16 cellular contexts compared by ENCODE assay signal in genomic region chr9:21777701-21778100, GRCh38. TPM values are rescaled to one million over a fixed set of nuclear protein-coding genes. Genes with fewer than 3 reads are reported as not detected.
DNase-seq lines count a peak whose midpoint lies in the region; ATAC-seq and TF ChIP-seq lines count a peak whose summit lies in the region.
"Had no signal": no experiment of that assay in that cellular context is flagged by ENCODE, and none has a peak within 500 bp of the region (broad histone marks: within the 10 kb centered on the region; RNA-seq: fewer than 3 reads in every experiment).

No MANE protein-coding gene starts in this region.

- in situ Hi-C loops in ACHN (cut with HindIII; ENCODE audit: low pct_ligation_motif_present, low pct_unique_long_range_greater_than_20kb, low sequenced_read_pairs): no loop called here

- ATAC-seq in naive thymus-derived CD4-positive, alpha-beta T cell: no peak
- ATAC-seq in GM18511 (IDR thresholded peaks at IDR 0.05; ENCODE audit: unreplicated experiment): no peak

- no peak overlapping the region for H3K27ac ChIP-seq in effector memory CD4-positive, alpha-beta T cell (ENCODE audit: insufficient read depth, low read length, poor library complexity, severe bottlenecking)
- no peak overlapping the region for H3K27ac ChIP-seq in naive thymus-derived CD4-positive, alpha-beta T cell (ENCODE audit: low read depth, low read length)
- H3K27ac ChIP-seq: SJSA1, VCaP had no signal

- no peak overlapping the region for H3K9ac ChIP-seq in Loucy (ENCODE audit: low read depth, low read length, poor library complexity, severe bottlenecking)

- peak; percentile 44 for DNase-seq in activated CD4-positive, alpha-beta T cell treated with anti-CD3 and anti-CD28 coated beads, Interleukin-2, amount 10 ng/mL, durations not matched to agents 7 days and 5 days
- DNase-seq in activated CD4-positive, alpha-beta T cell treated with anti-CD3 and anti-CD28 coated beads, Interleukin-2, amount 50 U/mL, for 48 hours: no peak
- no peak for DNase-seq in effector memory CD4-positive, alpha-beta T cell
- DNase-seq in naive thymus-derived CD4-positive, alpha-beta T cell: peak in 2 of 9 donors; percentile 11 to 24
- no peak for DNase-seq in NCI-H2171 treated with DMSO at 0.1 percent for 48 hours (lab: John Stamatoyannopoulos, UW)
- no peak for DNase-seq in ACHN
- DNase-seq: activated T-cell treated with anti-CD3 and anti-CD28 coated beads, Interleukin-2, amount 50 U/mL, for 1 hour; amygdala; DMS79; effector CD4-positive, alpha-beta T cell; NCI-H1436 treated with DMSO at 0.1 percent for 48 hours; NCI-H748 treated with DMSO at 0.1 percent for 48 hours had no signal

- no peaks in the 10 kb centered on the region for H3K79me2 ChIP-seq in Loucy (ENCODE audit: insufficient read depth, low read length)

- H3K27ac Mint-ChIP-seq in activated CD4-positive, alpha-beta T cell treated with anti-CD3 and anti-CD28 coated beads, Interleukin-2, amount 10 ng/mL, durations not matched to agents 7 days and 5 days: no peak overlapping the region
- no peak overlapping the region for H3K27ac Mint-ChIP-seq in naive thymus-derived CD4-positive, alpha-beta T cell

- no peaks in the 10 kb centered on the region for H3K36me3 ChIP-seq in Loucy (ENCODE audit: insufficient read depth, low read length)
- no peaks in the 10 kb centered on the region for H3K36me3 ChIP-seq in effector memory CD4-positive, alpha-beta T cell (ENCODE audit: control insufficient read depth, insufficient read depth, low read length)
- H3K36me3 ChIP-seq in naive thymus-derived CD4-positive, alpha-beta T cell (ENCODE audit: control insufficient read depth in 2 of 3, insufficient read depth in 3 of 3, low read length in 3 of 3): no peaks in the 10 kb centered on the region
- H3K36me3 ChIP-seq: SJSA1 had no signal

- H2AFZ ChIP-seq in Loucy (ENCODE audit: low read length): no peak overlapping the region

- CTCF ChIA-PET in activated CD4-positive, alpha-beta T cell treated with anti-CD3 and anti-CD28 coated beads, Interleukin-2, amount 10 ng/mL, durations not matched to agents 7 days and 5 days (lab: Charles Lee): no interaction called here
- CTCF ChIA-PET in naive thymus-derived CD4-positive, alpha-beta T cell (lab: Charles Lee): interaction anchor here (1.4 to 2.0 kb wide), 3 partner anchors 10 to 311 kb away, joined by 4 to 11 read pairs (median 5); no protein-coding TSS in a partner anchor

- no peaks in the 10 kb centered on the region for H3F3A ChIP-seq in Loucy (ENCODE audit: low read depth)

- no peaks in the 10 kb centered on the region for H3K27me3 ChIP-seq in Loucy (ENCODE audit: insufficient read depth, low read length, poor library complexity, severe bottlenecking)
- no peaks in the 10 kb centered on the region for H3K27me3 ChIP-seq in effector memory CD4-positive, alpha-beta T cell (replicated peaks; ENCODE audit: control insufficient read depth, insufficient read depth, low read length, poor library complexity, severe bottlenecking)
- no peaks in the 10 kb centered on the region for H3K27me3 ChIP-seq in naive thymus-derived CD4-positive, alpha-beta T cell (ENCODE audit: control insufficient read depth in 2 of 2, insufficient read depth in 2 of 2, low read length in 2 of 2)
- H3K27me3 ChIP-seq: SJSA1 had no signal

- no peak overlapping the region for H3K4me3 ChIP-seq in Loucy (ENCODE audit: low read length, poor library complexity, severe bottlenecking)
- H3K4me3 ChIP-seq in effector memory CD4-positive, alpha-beta T cell (ENCODE audit: insufficient read depth, low read depth, low read length, poor library complexity, severe bottlenecking): peak overlapping the region; percentile 40
- H3K4me3 ChIP-seq in naive thymus-derived CD4-positive, alpha-beta T cell (ENCODE audit: low read length): peak overlapping the region; percentile 12
- H3K4me3 ChIP-seq: SJSA1 had no signal

- no peaks in the 10 kb centered on the region for H3K9me2 ChIP-seq in Loucy (replicated peaks; ENCODE audit: low read depth, low read length)

- H3K4me3 Mint-ChIP-seq in activated CD4-positive, alpha-beta T cell treated with anti-CD3 and anti-CD28 coated beads, Interleukin-2, amount 10 ng/mL, durations not matched to agents 7 days and 5 days: no peak overlapping the region
- no peak overlapping the region for H3K4me3 Mint-ChIP-seq in naive thymus-derived CD4-positive, alpha-beta T cell

- no peaks in the 10 kb centered on the region for H3K9me3 ChIP-seq in Loucy (ENCODE audit: insufficient read depth, low read depth, low read length)
- no peaks in the 10 kb centered on the region for H3K9me3 ChIP-seq in effector memory CD4-positive, alpha-beta T cell (ENCODE audit: control insufficient read depth, low read length)
- no peaks in the 10 kb centered on the region for H3K9me3 ChIP-seq in naive thymus-derived CD4-positive, alpha-beta T cell (ENCODE audit: control insufficient read depth in 2 of 3, low read length in 3 of 3)
- H3K9me3 ChIP-seq: SJSA1 had no signal

- peaks cover 4% of the 10 kb centered on the region for H3K36me3 Mint-ChIP-seq in activated CD4-positive, alpha-beta T cell treated with anti-CD3 and anti-CD28 coated beads, Interleukin-2, amount 10 ng/mL, durations not matched to agents 7 days and 5 days (ENCODE audit: low read depth)
- no peaks in the 10 kb centered on the region for H3K36me3 Mint-ChIP-seq in naive thymus-derived CD4-positive, alpha-beta T cell

- H3K4me2 ChIP-seq in Loucy (ENCODE audit: low read depth, low read length, poor library complexity, severe bottlenecking): peak overlapping the region; percentile 49

- H3K4me1 Mint-ChIP-seq in activated CD4-positive, alpha-beta T cell treated with anti-CD3 and anti-CD28 coated beads, Interleukin-2, amount 10 ng/mL, durations not matched to agents 7 days and 5 days: peaks cover 6% of the 10 kb centered on the region
- peaks cover 0 to 4% (median 0%) of the 10 kb centered on the region in 7 donors for H3K4me1 Mint-ChIP-seq in naive thymus-derived CD4-positive, alpha-beta T cell

- no peaks in the 10 kb centered on the region for H3K9me3 Mint-ChIP-seq in activated CD4-positive, alpha-beta T cell treated with anti-CD3 and anti-CD28 coated beads, Interleukin-2, amount 10 ng/mL, durations not matched to agents 7 days and 5 days
- H3K9me3 Mint-ChIP-seq in naive thymus-derived CD4-positive, alpha-beta T cell: peaks cover 0 to 2% (median 0%) of the 10 kb centered on the region in 11 donors

- H3K27me3 Mint-ChIP-seq in activated CD4-positive, alpha-beta T cell treated with anti-CD3 and anti-CD28 coated beads, Interleukin-2, amount 10 ng/mL, durations not matched to agents 7 days and 5 days: peaks cover 15% of the 10 kb centered on the region
- H3K27me3 Mint-ChIP-seq in naive thymus-derived CD4-positive, alpha-beta T cell: peaks cover 0 to 18% (median 0%) of the 10 kb centered on the region in 5 donors

- peaks cover 13% of the 10 kb centered on the region for H3K4me1 ChIP-seq in Loucy (ENCODE audit: insufficient read depth, low read length, poor library complexity, severe bottlenecking)
- H3K4me1 ChIP-seq in effector memory CD4-positive, alpha-beta T cell (ENCODE audit: control insufficient read depth, insufficient read depth, low read length, poor library complexity, severe bottlenecking): peaks cover 23% of the 10 kb centered on the region
- H3K4me1 ChIP-seq in naive thymus-derived CD4-positive, alpha-beta T cell (ENCODE audit: control insufficient read depth in 2 of 2, insufficient read depth in 2 of 2, low read length in 2 of 2): peaks cover 10 to 34% of the 10 kb centered on the region in 2 donors

- POLR2A ChIA-PET in activated CD4-positive, alpha-beta T cell treated with anti-CD3 and anti-CD28 coated beads, Interleukin-2, amount 10 ng/mL, durations not matched to agents 7 days and 5 days (lab: Charles Lee): no interaction called here
- POLR2A ChIA-PET in naive thymus-derived CD4-positive, alpha-beta T cell (lab: Charles Lee): interaction anchor here (0.6 to 1.2 kb wide), 6 partner anchors 10 to 334 kb away, joined by 3 to 4 read pairs (median 4); partner anchors contain the start of gene MTAP

- intact Hi-C loops in naive thymus-derived CD4-positive, alpha-beta T cell (cut with micrococcal nuclease): no loop called here

- no peak for TF ChIP-seq CTCF in Loucy (conservative IDR thresholded peaks at IDR 0.05; ENCODE audit: low read length)

- H4K20me1 ChIP-seq in Loucy (ENCODE audit: insufficient read depth, low read length, poor library complexity, severe bottlenecking): no peaks in the 10 kb centered on the region

RNA-seq across cellular contexts. Expression of gene MTAP, which starts 24.7 kb away (rescaled TPM):
- total RNA-seq in activated CD4-positive, alpha-beta T cell treated with anti-CD3 and anti-CD28 coated beads, Interleukin-2, amount 10 ng/mL, durations not matched to agents 7 days and 5 days: 10 to 100 TPM; 51.8 to 57.4 TPM
- total RNA-seq in naive thymus-derived CD4-positive, alpha-beta T cell: 10 to 100 TPM; 29.0 to 50.7 (median 43.2) TPM
- polyA plus RNA-seq in naive thymus-derived CD4-positive, alpha-beta T cell: 10 to 100 TPM; 13.1 to 20.3 TPM
